Comparison of ENCODE assay signal across 13 cellular contexts in the genomic region with DNA sequence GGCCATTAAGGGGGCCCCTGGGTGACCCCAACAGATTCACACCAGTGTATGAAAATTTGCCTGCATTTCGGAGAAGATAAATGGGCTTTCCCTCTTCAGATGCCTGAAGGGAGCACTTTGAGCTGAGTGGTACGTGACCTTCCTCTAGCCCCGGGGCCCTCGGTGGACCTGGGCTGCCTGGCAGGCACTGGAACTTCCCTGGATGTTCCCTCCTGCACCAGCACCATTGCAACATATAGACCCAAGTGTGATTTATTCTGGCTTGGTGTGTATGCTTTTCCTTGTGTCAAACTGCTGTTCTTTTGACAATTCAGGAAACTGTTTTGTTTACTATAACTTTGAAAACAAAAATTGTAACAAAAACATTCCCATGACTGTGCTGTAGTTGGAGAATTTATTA.
DNase-seq lines count a peak whose midpoint lies in the region; ATAC-seq, FAIRE-seq and TF ChIP-seq lines count a peak whose summit lies in the region.
"Had no signal": no experiment of that assay in that cellular context is flagged by ENCODE, and none has a peak within 500 bp of the region (broad histone marks: within the 10 kb centered on the region; RNA-seq: fewer than 3 reads in every experiment).

No MANE protein-coding gene starts in this region.

- no peak for ATAC-seq in HG02763 (IDR thresholded peaks at IDR 0.05; ENCODE audit: unreplicated experiment)
- ATAC-seq: GM23338 had no signal

- TF ChIP-seq CTCF in D721Med (IDR thresholded peaks at IDR 0.05; ENCODE audit: insufficient read depth, missing control alignments) (no peak), GM20000 (IDR thresholded peaks at IDR 0.05; ENCODE audit: extremely low read depth, missing control alignments) (no peak)

- peak; percentile 48 for FAIRE-seq in D721Med (lab: Jason Lieb, UNC)
- peak; percentile 23 for FAIRE-seq in HTR-8/SVneo (lab: Jason Lieb, UNC)

- DNase-seq in D721Med (ENCODE audit: insufficient read length, low spot score) (no peak), HTR-8/SVneo (ENCODE audit: insufficient read length, low spot score) (no peak), islet precursor cell (peak; percentile 37), posterior vena cava (ENCODE audit: low spot score) (peak; percentile 36), GM20000 (ENCODE audit: low spot score) (no peak), NCI-H2227 treated with DMSO at 0.1 percent for 48 hours (lab: John Stamatoyannopoulos, UW) (no peak)
- DNase-seq: AML-193; Caco-2; CD8-positive, alpha-beta memory T cell; DMS53; H7 had no signal

- intact Hi-C loops in posterior vena cava (cut with DNase I) = no loop called here

Comparison
In these comparisons a context has a peak if more than half of its experiments do, and no peak if none do; other contexts are left out.
1. DNase-seq: peak in islet precursor cell (single experiment) and posterior vena cava (single experiment); none in D721Med (single experiment), HTR-8/SVneo (single experiment), GM20000 (single experiment) and NCI-H2227 treated with DMSO at 0.1 percent for 48 hours (single experiment).